Comparison of ENCODE assay signal across 24 cellular contexts in the genomic region with DNA sequence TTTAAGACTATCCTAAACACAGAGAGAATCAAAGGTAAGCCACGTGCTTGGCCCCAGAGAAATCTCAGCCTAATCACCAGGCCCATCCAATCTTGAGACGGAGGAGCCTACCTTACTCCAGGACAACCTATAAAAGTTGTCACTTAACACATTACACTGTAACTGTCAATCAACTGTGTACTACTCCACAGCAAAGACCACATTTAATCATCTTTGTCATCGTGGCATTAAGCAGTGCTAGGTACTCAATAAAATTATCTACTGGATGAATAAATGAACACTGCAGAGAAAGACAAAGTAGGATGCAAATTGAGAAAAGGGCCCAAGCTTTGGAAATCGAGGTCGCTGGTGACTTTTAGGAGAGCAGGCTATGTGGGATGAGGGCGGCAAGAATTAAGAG.
DNase-seq lines count a peak whose midpoint lies in the region; ATAC-seq and TF ChIP-seq lines count a peak whose summit lies in the region.
"Had no signal": no experiment of that assay in that cellular context is flagged by ENCODE, and none has a peak within 500 bp of the region (broad histone marks: within the 10 kb centered on the region; RNA-seq: fewer than 3 reads in every experiment).

No MANE protein-coding gene starts in this region.

- CTCF ChIA-PET in activated CD4-positive, alpha-beta T cell treated with anti-CD3 and anti-CD28 coated beads for 36 hours (lab: Charles Lee), result interaction anchor here (0.6 kb wide), 1 partner anchor 20 kb away, joined by 3 read pairs; no protein-coding TSS in a partner anchor
- CTCF ChIA-PET in activated CD4-positive, alpha-beta T cell treated with anti-CD3 and anti-CD28 coated beads, Interleukin-2, amount 10 ng/mL, durations not matched to agents 7 days and 5 days (lab: Charles Lee), result no interaction called here

- H3K4me3 Mint-ChIP-seq in activated CD4-positive, alpha-beta T cell treated with anti-CD3 and anti-CD28 coated beads for 36 hours, result no peak overlapping the region
- no peak overlapping the region for H3K4me3 Mint-ChIP-seq in activated CD4-positive, alpha-beta T cell treated with anti-CD3 and anti-CD28 coated beads, Interleukin-2, amount 10 ng/mL, durations not matched to agents 7 days and 5 days
- no peak overlapping the region for H3K4me3 Mint-ChIP-seq in effector memory CD8-positive, alpha-beta T cell
- no peak overlapping the region for H3K4me3 Mint-ChIP-seq in stimulated activated effector memory CD8-positive, alpha-beta T cell treated with anti-CD3 and anti-CD28 coated beads, Interleukin-12 subunit alpha, Interleukin-12 subunit beta, amount 100 ng/mL, for 72 hours
- H3K4me3 Mint-ChIP-seq: activated CD4-positive, alpha-beta T cell treated with anti-CD3 and anti-CD28 coated beads, Interleukin-2, amount 10 ng/mL, durations not matched to agents 24 days and 14 days; activated naive CD4-positive, alpha-beta T cell treated with anti-CD3 and anti-CD28 coated beads for 36 hours; dendritic cell treated with granulocyte-macrophage colony-stimulating factor and Interleukin-4, amounts not matched to agents 40 ng/mL and 50 ng/mL, for 4 days; memory B cell had no signal

- peaks cover 38% of the 10 kb centered on the region for H3K36me3 Mint-ChIP-seq in activated CD4-positive, alpha-beta T cell treated with anti-CD3 and anti-CD28 coated beads for 36 hours (ENCODE audit: low read depth)
- H3K36me3 Mint-ChIP-seq in activated CD4-positive, alpha-beta T cell treated with anti-CD3 and anti-CD28 coated beads, Interleukin-2, amount 10 ng/mL, durations not matched to agents 7 days and 5 days (ENCODE audit: low read depth), result peaks cover 14% of the 10 kb centered on the region
- H3K36me3 Mint-ChIP-seq in effector memory CD8-positive, alpha-beta T cell (ENCODE audit: insufficient read depth), result peaks cover 21% of the 10 kb centered on the region
- H3K36me3 Mint-ChIP-seq in stimulated activated effector memory CD8-positive, alpha-beta T cell treated with anti-CD3 and anti-CD28 coated beads, Interleukin-12 subunit alpha, Interleukin-12 subunit beta, amount 100 ng/mL, for 72 hours, result peaks cover 75% of the 10 kb centered on the region

- TF ChIP-seq CTCF in Loucy (conservative IDR thresholded peaks at IDR 0.05; ENCODE audit: low read length) (no peak), uterus (IDR thresholded peaks at IDR 0.05) (no peak)

- peaks cover 81% of the 10 kb centered on the region for H4K20me1 ChIP-seq in Loucy (ENCODE audit: insufficient read depth, low read length, poor library complexity, severe bottlenecking)

- H3K27me3 Mint-ChIP-seq in activated CD4-positive, alpha-beta T cell treated with anti-CD3 and anti-CD28 coated beads for 36 hours, result no peaks in the 10 kb centered on the region
- no peaks in the 10 kb centered on the region for H3K27me3 Mint-ChIP-seq in activated CD4-positive, alpha-beta T cell treated with anti-CD3 and anti-CD28 coated beads, Interleukin-2, amount 10 ng/mL, durations not matched to agents 7 days and 5 days
- H3K27me3 Mint-ChIP-seq in effector memory CD8-positive, alpha-beta T cell, result no peaks in the 10 kb centered on the region
- H3K27me3 Mint-ChIP-seq: activated CD4-positive, alpha-beta T cell treated with anti-CD3 and anti-CD28 coated beads, Interleukin-2, amount 10 ng/mL, durations not matched to agents 24 days and 14 days; dendritic cell treated with granulocyte-macrophage colony-stimulating factor and Interleukin-4, amounts not matched to agents 40 ng/mL and 50 ng/mL, for 4 days; memory B cell had no signal

- H3K4me2 ChIP-seq in Loucy (ENCODE audit: low read depth, low read length, poor library complexity, severe bottlenecking), result peak overlapping the region; percentile 46
- H3K4me2 ChIP-seq: SK-N-SH had no signal

- H3K27me3 ChIP-seq in Loucy (ENCODE audit: insufficient read depth, low read length, poor library complexity, severe bottlenecking) (no peaks in the 10 kb centered on the region), SJCRH30 (no peaks in the 10 kb centered on the region), uterus (no peaks in the 10 kb centered on the region)
- H3K27me3 ChIP-seq: cardiac muscle cell had no signal

- peaks cover 93% of the 10 kb centered on the region for H3K79me2 ChIP-seq in Loucy (ENCODE audit: insufficient read depth, low read length)

- peak overlapping the region; percentile 38 for H3K27ac Mint-ChIP-seq in activated CD4-positive, alpha-beta T cell treated with anti-CD3 and anti-CD28 coated beads for 36 hours
- no peak overlapping the region for H3K27ac Mint-ChIP-seq in activated CD4-positive, alpha-beta T cell treated with anti-CD3 and anti-CD28 coated beads, Interleukin-2, amount 10 ng/mL, durations not matched to agents 7 days and 5 days
- H3K27ac Mint-ChIP-seq in effector memory CD8-positive, alpha-beta T cell, result peak overlapping the region; percentile 14 to 20
- H3K27ac Mint-ChIP-seq in stimulated activated effector memory CD8-positive, alpha-beta T cell treated with anti-CD3 and anti-CD28 coated beads, Interleukin-12 subunit alpha, Interleukin-12 subunit beta, amount 100 ng/mL, for 72 hours, result peak overlapping the region; percentile 36
- H3K27ac Mint-ChIP-seq: activated naive CD4-positive, alpha-beta T cell treated with anti-CD3 and anti-CD28 coated beads for 36 hours; dendritic cell treated with granulocyte-macrophage colony-stimulating factor and Interleukin-4, amounts not matched to agents 40 ng/mL and 50 ng/mL, for 4 days; memory B cell had no signal

- no peak for ATAC-seq in activated CD4-positive, alpha-beta T cell treated with anti-CD3 and anti-CD28 coated beads for 36 hours
- no peak for ATAC-seq in effector memory CD8-positive, alpha-beta T cell (replicated peaks)
- no peak for ATAC-seq in stimulated activated effector memory CD8-positive, alpha-beta T cell treated with anti-CD3 and anti-CD28 coated beads, Interleukin-12 subunit alpha, Interleukin-12 subunit beta, amount 100 ng/mL, for 72 hours
- no peak for ATAC-seq in sciatic nerve
- ATAC-seq: left lobe of liver had no signal

- intact Hi-C loops in activated CD4-positive, alpha-beta T cell treated with anti-CD3 and anti-CD28 coated beads for 36 hours (cut with DNase I, micrococcal nuclease), result no loop called here
- intact Hi-C loops in uterus (cut with DNase I; ENCODE audit: low total_unique reads) (no loop called here), sciatic nerve (cut with DNase I) (no loop called here)

- H3K4me3 ChIP-seq in Loucy (ENCODE audit: low read length, poor library complexity, severe bottlenecking), result no peak overlapping the region
- no peak overlapping the region for H3K4me3 ChIP-seq in SJCRH30
- no peak overlapping the region for H3K4me3 ChIP-seq in uterus
- H3K4me3 ChIP-seq: cardiac muscle cell, psoas muscle had no signal

- no peaks in the 10 kb centered on the region for H3K9me3 ChIP-seq in Loucy (ENCODE audit: insufficient read depth, low read depth, low read length)
- H3K9me3 ChIP-seq in SJCRH30 (replicated peaks), result no peaks in the 10 kb centered on the region
- H3K9me3 ChIP-seq in uterus, result no peaks in the 10 kb centered on the region
- H3K9me3 ChIP-seq: psoas muscle, SK-N-SH had no signal

- peaks cover under 1% of the 10 kb centered on the region; the same call in 1 of the 2 replicates for H3F3A ChIP-seq in Loucy (ENCODE audit: low read depth)

- no peaks in the 10 kb centered on the region for H3K9me3 Mint-ChIP-seq in activated CD4-positive, alpha-beta T cell treated with anti-CD3 and anti-CD28 coated beads for 36 hours (ENCODE audit: low read depth)
- no peaks in the 10 kb centered on the region for H3K9me3 Mint-ChIP-seq in activated CD4-positive, alpha-beta T cell treated with anti-CD3 and anti-CD28 coated beads, Interleukin-2, amount 10 ng/mL, durations not matched to agents 7 days and 5 days
- no peaks in the 10 kb centered on the region for H3K9me3 Mint-ChIP-seq in effector memory CD8-positive, alpha-beta T cell
- H3K9me3 Mint-ChIP-seq in stimulated activated effector memory CD8-positive, alpha-beta T cell treated with anti-CD3 and anti-CD28 coated beads, Interleukin-12 subunit alpha, Interleukin-12 subunit beta, amount 100 ng/mL, for 72 hours, result no peaks in the 10 kb centered on the region
- H3K9me3 Mint-ChIP-seq: activated CD4-positive, alpha-beta T cell treated with anti-CD3 and anti-CD28 coated beads, Interleukin-2, amount 10 ng/mL, durations not matched to agents 24 days and 14 days; activated naive CD4-positive, alpha-beta T cell treated with anti-CD3 and anti-CD28 coated beads for 36 hours; dendritic cell treated with granulocyte-macrophage colony-stimulating factor and Interleukin-4, amounts not matched to agents 40 ng/mL and 50 ng/mL, for 4 days; memory B cell had no signal

- no peak for TF ChIP-seq POLR2A in uterus (IDR thresholded peaks at IDR 0.05)

- no peak overlapping the region for H3K27ac ChIP-seq in SJCRH30
- H3K27ac ChIP-seq in uterus, result no peak overlapping the region
- H3K27ac ChIP-seq: cardiac muscle cell, psoas muscle had no signal

- H3K36me3 ChIP-seq in Loucy (ENCODE audit: insufficient read depth, low read length), result peaks cover 24% of the 10 kb centered on the region; the same call in 1 of the 2 replicates
- no peaks in the 10 kb centered on the region for H3K36me3 ChIP-seq in SJCRH30
- H3K36me3 ChIP-seq in uterus, result no peaks in the 10 kb centered on the region

- POLR2A ChIA-PET in activated CD4-positive, alpha-beta T cell treated with anti-CD3 and anti-CD28 coated beads for 36 hours (lab: Charles Lee), result no interaction called here
- POLR2A ChIA-PET in activated CD4-positive, alpha-beta T cell treated with anti-CD3 and anti-CD28 coated beads, Interleukin-2, amount 10 ng/mL, durations not matched to agents 7 days and 5 days (lab: Charles Lee), result no interaction called here

- H2AFZ ChIP-seq in Loucy (ENCODE audit: low read length), result no peak overlapping the region

- peaks cover 93% of the 10 kb centered on the region for H3K4me1 ChIP-seq in Loucy (ENCODE audit: insufficient read depth, low read length, poor library complexity, severe bottlenecking)
- no peaks in the 10 kb centered on the region for H3K4me1 ChIP-seq in SJCRH30
- no peaks in the 10 kb centered on the region for H3K4me1 ChIP-seq in uterus

- H3K4me1 Mint-ChIP-seq in activated CD4-positive, alpha-beta T cell treated with anti-CD3 and anti-CD28 coated beads for 36 hours, result peaks cover 85% of the 10 kb centered on the region
- H3K4me1 Mint-ChIP-seq in activated CD4-positive, alpha-beta T cell treated with anti-CD3 and anti-CD28 coated beads, Interleukin-2, amount 10 ng/mL, durations not matched to agents 7 days and 5 days, result peaks cover 58% of the 10 kb centered on the region
- H3K4me1 Mint-ChIP-seq in effector memory CD8-positive, alpha-beta T cell (ENCODE audit: low read depth in 2 of 2), result peaks cover 39 to 59% of the 10 kb centered on the region in 2 donors
- H3K4me1 Mint-ChIP-seq in stimulated activated effector memory CD8-positive, alpha-beta T cell treated with anti-CD3 and anti-CD28 coated beads, Interleukin-12 subunit alpha, Interleukin-12 subunit beta, amount 100 ng/mL, for 72 hours, result peaks cover 74% of the 10 kb centered on the region

- H3K9me2 ChIP-seq in Loucy (replicated peaks; ENCODE audit: low read depth, low read length), result no peaks in the 10 kb centered on the region
- H3K9me2 ChIP-seq: SK-N-SH had no signal

- DNase-seq in activated CD4-positive, alpha-beta T cell treated with anti-CD3 and anti-CD28 coated beads for 36 hours, result no peak
- no peak for DNase-seq in activated CD4-positive, alpha-beta T cell treated with anti-CD3 and anti-CD28 coated beads, Interleukin-2, amount 10 ng/mL, durations not matched to agents 7 days and 5 days
- DNase-seq in effector memory CD8-positive, alpha-beta T cell, result no peak
- no peak for DNase-seq in stimulated activated effector memory CD8-positive, alpha-beta T cell treated with anti-CD3 and anti-CD28 coated beads, Interleukin-12 subunit alpha, Interleukin-12 subunit beta, amount 100 ng/mL, for 72 hours (ENCODE audit: low spot score in 2 of 2)
- DNase-seq in SJCRH30 (no peak), uterus (no peak), sciatic nerve (ENCODE audit: low spot score) (no peak)
- DNase-seq: activated naive CD4-positive, alpha-beta T cell treated with anti-CD3 and anti-CD28 coated beads for 36 hours; aorta; DMS53; hypothalamus; NCI-H2029 treated with DMSO at 0.1 percent for 48 hours; NCI-H345; OCI-M1; psoas muscle; SK-N-SH; stimulated activated CD4-positive, alpha-beta T cell treated with anti-CD3 and anti-CD28 coated beads, Interleukin-15, amount 100 ng/mL, for 24 hours; stimulated activated naive CD4-positive, alpha-beta T cell treated with Interleukin-2 at 50 U/mL for 16 hours had no signal

- H3K9ac ChIP-seq in Loucy (ENCODE audit: low read depth, low read length, poor library complexity, severe bottlenecking), result no peak overlapping the region
- H3K9ac ChIP-seq: SK-N-SH had no signal
